Comparison of ENCODE assay signal across 11 cellular contexts in the genomic region with DNA sequence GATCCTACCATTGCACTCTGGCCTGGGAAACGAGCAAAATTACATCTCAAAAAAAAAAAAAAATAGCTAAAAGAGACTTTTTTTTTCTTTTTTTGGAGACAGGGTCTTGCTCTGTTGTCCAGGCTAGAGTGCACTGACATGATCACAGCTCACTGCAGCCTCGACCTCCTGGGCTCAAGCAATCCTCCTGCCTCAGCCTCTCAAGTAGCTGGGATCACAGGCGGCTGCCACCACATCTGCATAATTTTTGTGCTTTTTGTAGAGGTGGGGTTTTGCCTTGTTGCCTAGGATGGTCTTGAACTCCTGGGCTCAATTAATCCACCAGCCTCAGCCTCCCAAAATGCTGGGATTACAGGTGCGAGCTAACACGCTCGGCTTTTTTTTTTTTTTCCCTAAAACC.
"Had no signal": no experiment of that assay in that cellular context is flagged by ENCODE, and none has a peak within 500 bp of the region (broad histone marks: within the 10 kb centered on the region; RNA-seq: fewer than 3 reads in every experiment).

No MANE protein-coding gene starts in this region.

- H3K4me3 ChIP-seq: GM23248, GM23338, HAP-1 had no signal

- H3K36me3 ChIP-seq: HAP-1 had no signal

- H3K4me2 ChIP-seq: GM23338 had no signal

- DNase-seq: GM23248, GOT3, H7, H9, HCEC 1CT, HFFc6 had no signal

- H3K9me3 ChIP-seq: HAP-1 had no signal

- H3K27ac ChIP-seq: GM23248 had no signal

- H2AFZ ChIP-seq: GM23248, GM23338 had no signal

- ATAC-seq: GM23338, HCT116 had no signal

- H3K9ac ChIP-seq: GM23248 had no signal

- FAIRE-seq: H1, H54 had no signal

- H3K4me1 ChIP-seq: HAP-1 had no signal
